Comparison of ENCODE assay signal across 30 cellular contexts in the genomic region with DNA sequence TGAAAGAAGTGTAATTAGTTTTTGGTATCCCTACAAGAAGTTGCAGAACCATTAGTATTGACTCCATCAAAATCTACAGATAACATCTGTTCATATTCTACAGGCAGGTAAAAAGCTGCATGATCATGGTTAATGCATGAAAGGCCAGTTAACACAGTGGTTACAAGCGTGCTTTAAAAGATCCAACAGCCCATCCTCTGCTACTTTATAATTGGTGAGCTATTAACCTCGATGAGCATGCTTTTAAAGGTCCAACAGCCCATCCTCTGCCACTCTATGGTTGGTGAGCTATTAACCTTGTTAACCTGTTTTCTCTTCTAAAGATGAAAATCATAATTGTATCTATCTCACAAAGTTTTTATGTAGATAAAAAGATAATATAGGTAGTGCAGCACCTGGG.
A peak's percentile ranks its signal among the peaks of the same experiment; 100 is the strongest.
DNase-seq lines count a peak whose midpoint lies in the region; ATAC-seq and TF ChIP-seq lines count a peak whose summit lies in the region.
"Had no signal": no experiment of that assay in that cellular context is flagged by ENCODE, and none has a peak within 500 bp of the region (broad histone marks: within the 10 kb centered on the region; RNA-seq: fewer than 3 reads in every experiment).

No MANE protein-coding gene starts in this region.

- intact Hi-C loops in heart right ventricle (cut with DNase I): loop anchor here in 2 of 10 donors (10.0 kb wide), 2 partner anchors 102 to 282 kb away; no protein-coding TSS in a partner anchor

- H3K27ac ChIP-seq in heart right ventricle: no peak overlapping the region
- H3K27ac ChIP-seq: coronary artery, lower lobe of right lung, SJCRH30, tibial nerve, VCaP had no signal

- no peaks in the 10 kb centered on the region for H3K36me3 ChIP-seq in kidney epithelial cell (ENCODE audit: control insufficient read depth, insufficient read depth, low read length)
- no peaks in the 10 kb centered on the region for H3K36me3 ChIP-seq in heart right ventricle
- H3K36me3 ChIP-seq: lower lobe of right lung, SJCRH30, tibial nerve had no signal

- ATAC-seq in GM18511 (IDR thresholded peaks at IDR 0.05; ENCODE audit: unreplicated experiment) (peak; percentile 58), GM19463 (IDR thresholded peaks at IDR 0.05; ENCODE audit: unreplicated experiment) (peak; percentile 67), HG03097 (IDR thresholded peaks at IDR 0.05; ENCODE audit: low FRiP score, unreplicated experiment) (peak; percentile 83), GM18868 (IDR thresholded peaks at IDR 0.05; ENCODE audit: unreplicated experiment) (no peak), heart right ventricle (no peak), GM18505 (IDR thresholded peaks at IDR 0.05; ENCODE audit: unreplicated experiment) (no peak)
- ATAC-seq: activated T-cell treated with anti-CD3 and anti-CD28 coated beads, Interleukin-2, amount 50 U/mL, for 72 hours; lower lobe of right lung; naive thymus-derived CD8-positive, alpha-beta T cell; sciatic nerve had no signal

- H3K4me3 ChIP-seq in kidney epithelial cell (ENCODE audit: low read depth, low read length) (no peak overlapping the region), heart right ventricle (no peak overlapping the region)
- H3K4me3 ChIP-seq: coronary artery, lower lobe of right lung, SJCRH30, tibial nerve had no signal

- WGBS in heart right ventricle, 2 donors: 95 to 96% methylated on average over 2 of the region's 2 CpGs

- no peaks in the 10 kb centered on the region for H3K9me3 ChIP-seq in heart right ventricle
- H3K9me3 ChIP-seq: lower lobe of right lung, SJCRH30, tibial nerve had no signal

- peaks cover 0 to 16% (median 6%) of the 10 kb centered on the region in 9 donors for H3K4me1 ChIP-seq in heart right ventricle
- H3K4me1 ChIP-seq: lower lobe of right lung, tibial nerve had no signal

- H3K27me3 ChIP-seq in kidney epithelial cell (ENCODE audit: control insufficient read depth, insufficient read depth, low read length): no peaks in the 10 kb centered on the region
- no peaks in the 10 kb centered on the region for H3K27me3 ChIP-seq in heart right ventricle
- H3K27me3 ChIP-seq: SJCRH30, tibial nerve had no signal

- DNase-seq in kidney epithelial cell (ENCODE audit: low read depth) (peak; percentile 28), heart right ventricle (no peak), T-helper 2 cell (no peak)
- DNase-seq: activated CD4-positive, alpha-beta T cell treated with anti-CD3 and anti-CD28 coated beads, Interleukin-2, amount 10 ng/mL, durations not matched to agents 24 days and 14 days; activated naive CD4-positive, alpha-beta T cell; activated T-cell treated with anti-CD3 and anti-CD28 coated beads, Interleukin-2, amount 50 U/mL, for 72 hours; caudate nucleus; effector memory CD4-positive, alpha-beta T cell; islet precursor cell; KBM-7; lower lobe of right lung; naive thymus-derived CD8-positive, alpha-beta T cell; NCI-H1092; NCI-H1694 treated with DMSO at 0.1 percent for 48 hours; NCI-H510A treated with DMSO at 0.1 percent for 48 hours; nucleus accumbens; SJCRH30; stimulated activated CD4-positive, alpha-beta T cell treated with anti-CD3 and anti-CD28 coated beads, Interleukin-12 subunit alpha, Interleukin-12 subunit beta, amount 100 ng/mL, for 4 hours; stimulated activated CD4-positive, alpha-beta T cell treated with anti-CD3 and anti-CD28 coated beads, Interleukin-4, amount 100 ng/mL, for 24 hours; SW 1271; T-helper 9 cell had no signal

- TF ChIP-seq POLR2A in GM18505 (IDR thresholded peaks at IDR 0.05; ENCODE audit: borderline replicate concordance, extremely low read depth, insufficient read depth, insufficient read length): no peak

- TF ChIP-seq CTCF in kidney epithelial cell (IDR thresholded peaks at IDR 0.05; ENCODE audit: insufficient read depth, low read length, poor library complexity, severe bottlenecking) (no peak), heart right ventricle (IDR thresholded peaks at IDR 0.05) (no peak)

Comparison
In these comparisons a context has a peak if more than half of its experiments do, and no peak if none do; other contexts are left out.
1. ATAC-seq: peak in GM18511 (single experiment), GM19463 (single experiment) and HG03097 (single experiment); none in GM18868 (single experiment), heart right ventricle (0 of 8) and GM18505 (single experiment).